Comparison of ENCODE assay signal across 1 cellular context in genomic region chr3:119498188-119498987, GRCh38.
TF ChIP-seq lines count a peak whose summit lies in the region.

TIMMDC1 (plus strand) TSS chr3:119498547; CDS start chr3:119498734, 187 bp downstream.

TF ChIP-seq in K562, 482 proteins besides CTCF, POLR2A, EP300 and RAD21 (continued from another document and continues in another):
- TF ChIP-seq MAX (CRISPR knock-in tag; IDR thresholded peaks at IDR 0.05) (no peak; the same call in 1 of the 2 replicates), RNF2 (IDR thresholded peaks at IDR 0.05) (0 out of 2 replicates have a peak, but pooled peaks have one; percentile 34), THRA (IDR thresholded peaks at IDR 0.05) (peak; percentile 50; the same call in 1 of the 2 replicates), NCOA1 (IDR thresholded peaks at IDR 0.05; ENCODE audit: low read depth) (peak; percentile 62), OTX1 (CRISPR knock-in tag; IDR thresholded peaks at IDR 0.05) (no peak), FOXM1 (IDR thresholded peaks at IDR 0.05; ENCODE audit: low read depth) (no peak), FOXM1 (CRISPR knock-in tag; IDR thresholded peaks at IDR 0.05; ENCODE audit: low read depth) (no peak), RBM14 (IDR thresholded peaks at IDR 0.05; ENCODE audit: borderline replicate concordance, insufficient read depth, low read depth, low read length) (no peak), ZNF583 (CRISPR knock-in tag; IDR thresholded peaks at IDR 0.05) (no peak), CCAR2 (IDR thresholded peaks at IDR 0.05; ENCODE audit: low read depth, low read length) (no peak), SNRNP70 (optimal IDR thresholded peaks at IDR 0.05; ENCODE audit: low read depth, low read length) (no peak), MTA3 (IDR thresholded peaks at IDR 0.05; ENCODE audit: borderline replicate concordance) (peak; percentile 39; the same call in 1 of the 2 replicates), ARID3A (IDR thresholded peaks at IDR 0.05; ENCODE audit: borderline replicate concordance, low read depth, low read length) (no peak), RFX5 (IDR thresholded peaks at IDR 0.05; ENCODE audit: low read depth, low read length) (no peak), HNRNPLL (IDR thresholded peaks at IDR 0.05; ENCODE audit: low read depth, low read length, poor library complexity, severe bottlenecking) (no peak), RUNX1 (IDR thresholded peaks at IDR 0.05; ENCODE audit: low read depth) (no peak), HDGF (IDR thresholded peaks at IDR 0.05) (no peak), HMG20B (CRISPR knock-in tag; IDR thresholded peaks at IDR 0.05) (no peak), CEBPB (tag; IDR thresholded peaks at IDR 0.05) (no peak), NFE2L1 (tag; IDR thresholded peaks at IDR 0.05; ENCODE audit: borderline replicate concordance, low read depth) (no peak), GTF2E2 (tag; IDR thresholded peaks at IDR 0.05) (peak; percentile 43; the same call in 1 of the 2 replicates), SOX6 (IDR thresholded peaks at IDR 0.05) (no peak; the same call in 1 of the 2 replicates), FOXJ2 (tag; IDR thresholded peaks at IDR 0.05) (no peak), ZNF445 (CRISPR knock-in tag; IDR thresholded peaks at IDR 0.05; ENCODE audit: low read depth) (no peak), ZNF639 (CRISPR knock-in tag; conservative IDR thresholded peaks at IDR 0.05 in 1 of 2, IDR thresholded peaks at IDR 0.05 in 1 of 2) (peak in 1 of 2 experiments; percentile 62; a peak in 1 of 4 replicates), CBFB (CRISPR knock-in tag; IDR thresholded peaks at IDR 0.05) (no peak), HOMEZ (CRISPR knock-in tag; IDR thresholded peaks at IDR 0.05) (no peak), PHB (CRISPR knock-in tag; IDR thresholded peaks at IDR 0.05) (no peak), ZNF785 (CRISPR knock-in tag; IDR thresholded peaks at IDR 0.05) (no peak), ATF3 (IDR thresholded peaks at IDR 0.05) (no peak), ATF3 (CRISPR knock-in tag; conservative IDR thresholded peaks at IDR 0.05) (no peak), GTF2A2 (tag; IDR thresholded peaks at IDR 0.05) (no peak), MBD2 (IDR thresholded peaks at IDR 0.05; ENCODE audit: borderline replicate concordance, low read depth) (0 out of 2 replicates have a peak, but pooled peaks have one; percentile 50), PML (IDR thresholded peaks at IDR 0.05; ENCODE audit: low read length) (peak; percentile 47; the same call in 1 of the 2 replicates), SFPQ (IDR thresholded peaks at IDR 0.05; ENCODE audit: low read depth, low read length) (no peak), RBM34 (IDR thresholded peaks at IDR 0.05; ENCODE audit: borderline replicate concordance, insufficient read depth, low read length) (no peak), FOS (IDR thresholded peaks at IDR 0.05; ENCODE audit: extremely low read depth, insufficient read length) (no peak), ZNF586 (CRISPR knock-in tag; conservative IDR thresholded peaks at IDR 0.05) (no peak), ERF (CRISPR knock-in tag; IDR thresholded peaks at IDR 0.05) (no peak), ETV6 (IDR thresholded peaks at IDR 0.05; ENCODE audit: borderline replicate concordance in 1 of 2, low read depth in 2 of 2, low read length in 1 of 2) (no peak), ETV6 (CRISPR knock-in tag; IDR thresholded peaks at IDR 0.05; ENCODE audit: borderline replicate concordance) (no peak), FOXK2 (conservative IDR thresholded peaks at IDR 0.05 in 1 of 2, IDR thresholded peaks at IDR 0.05 in 1 of 2; ENCODE audit: low read depth in 2 of 2) (peak; percentile 20 to 52; a peak in 2 of 4 replicates), ZNF511 (CRISPR knock-in tag; IDR thresholded peaks at IDR 0.05) (no peak), KLF10 (CRISPR knock-in tag; IDR thresholded peaks at IDR 0.05) (no peak), CBX5 (IDR thresholded peaks at IDR 0.05; ENCODE audit: borderline replicate concordance, low read depth) (no peak), SMAD4 (CRISPR knock-in tag; conservative IDR thresholded peaks at IDR 0.05) (no peak), ILK (tag; IDR thresholded peaks at IDR 0.05; ENCODE audit: borderline replicate concordance, low read depth) (no peak), CBX1 (IDR thresholded peaks at IDR 0.05; ENCODE audit: low read depth) (no peak), E2F5 (CRISPR knock-in tag; IDR thresholded peaks at IDR 0.05) (no peak), FOXK1 (CRISPR knock-in tag; IDR thresholded peaks at IDR 0.05; ENCODE audit: borderline replicate concordance) (no peak), KAT7 (CRISPR knock-in tag; IDR thresholded peaks at IDR 0.05; ENCODE audit: borderline replicate concordance) (0 out of 2 replicates have a peak, but pooled peaks have one; percentile 24), ELF4 (CRISPR knock-in tag; IDR thresholded peaks at IDR 0.05) (peak; percentile 9; the same call in 1 of the 2 replicates), BRCA1 (IDR thresholded peaks at IDR 0.05) (no peak), BRCA1 (CRISPR knock-in tag; IDR thresholded peaks at IDR 0.05) (no peak), NR2F6 (CRISPR knock-in tag; IDR thresholded peaks at IDR 0.05) (no peak), NFATC3 (IDR thresholded peaks at IDR 0.05) (no peak), HNRNPK (IDR thresholded peaks at IDR 0.05; ENCODE audit: low read depth, low read length, poor library complexity, severe bottlenecking) (no peak), YY1 (IDR thresholded peaks at IDR 0.05; ENCODE audit: borderline replicate concordance in 1 of 3, control insufficient read depth in 1 of 3, extremely low read depth in 1 of 3, insufficient read depth in 3 of 3, insufficient read length in 1 of 3, insufficient replicate concordance in 2 of 3, low read depth in 1 of 3, low read length in 2 of 3) (peak in 2 of 3 experiments; percentile 21 to 22), ZFP30 (CRISPR knock-in tag; IDR thresholded peaks at IDR 0.05; ENCODE audit: borderline replicate concordance) (no peak), VEZF1 (CRISPR knock-in tag; IDR thresholded peaks at IDR 0.05) (peak; percentile 91)
